Comparison of ENCODE assay signal across 8 cellular contexts in genomic region chr6:62345446-62345845, GRCh38. TPM values are rescaled to one million over a fixed set of nuclear protein-coding genes. Genes with fewer than 3 reads are reported as not detected.
"Had no signal": no experiment of that assay in that cellular context is flagged by ENCODE, and none has a peak within 500 bp of the region (broad histone marks: within the 10 kb centered on the region; RNA-seq: fewer than 3 reads in every experiment).

No MANE protein-coding gene starts in this region.

- ATAC-seq: GM23338, HepG2 had no signal

- H3K27ac ChIP-seq: HL-60 had no signal

- H3K4me1 Mint-ChIP-seq: GM23338, H9 had no signal

- H3K27me3 Mint-ChIP-seq: IgD-negative memory B cell had no signal

- DNase-seq: H9, HCEC 1CT, KBM-7 had no signal

- H3K4me3 ChIP-seq: GM23338 had no signal

- H3K4me3 Mint-ChIP-seq: GM23338, H9, IgD-negative memory B cell had no signal

- H3K27ac Mint-ChIP-seq: GM23338, IgD-negative memory B cell had no signal

- H2AFZ ChIP-seq: GM23338 had no signal

- H3K4me2 ChIP-seq: GM23338 had no signal

RNA-seq across cellular contexts. Expression of gene KHDRBS2, which starts 59.4 kb away (rescaled TPM):
- total RNA-seq: HepG2, HT1080 had no signal
- polyA plus RNA-seq: HepG2 had no signal
